In genomic region chr4:171599628-171600027, GRCh38 we compare ENCODE assay signal across 35 cellular contexts.
"Had no signal": no experiment of that assay in that cellular context is flagged by ENCODE, and none has a peak within 500 bp of the region (broad histone marks: within the 10 kb centered on the region; RNA-seq: fewer than 3 reads in every experiment).

No MANE protein-coding gene starts in this region.

- H3K4me1 Mint-ChIP-seq: activated naive CD4-positive, alpha-beta T cell treated with anti-CD3 and anti-CD28 coated beads, Interleukin-2, amount 10 ng/mL, durations not matched to agents 7 days and 5 days; activated naive CD4-positive, alpha-beta T cell treated with anti-CD3 and anti-CD28 coated beads, Interleukin-2, amount 50 U/mL, for 24 hours; activated naive CD8-positive, alpha-beta T cell treated with anti-CD3 and anti-CD28 coated beads for 36 hours; activated naive CD8-positive, alpha-beta T cell treated with anti-CD3 and anti-CD28 coated beads, Interleukin-2, amount 10 ng/mL, durations not matched to agents 7 days and 5 days; activated naive CD8-positive, alpha-beta T cell treated with anti-CD3 and anti-CD28 coated beads, Interleukin-2, amount 50 U/mL, for 24 hours; activated T-helper 17 cell treated with anti-CD3 and anti-CD28 coated beads, Interleukin-2, amount 50 U/mL, for 72 hours; central memory CD8-positive, alpha-beta T cell had no signal

- ATAC-seq: activated naive CD8-positive, alpha-beta T cell treated with anti-CD3 and anti-CD28 coated beads, Interleukin-2, amount 50 U/mL, for 24 hours; activated T-cell treated with anti-CD3 and anti-CD28 coated beads, Interleukin-2, amount 50 U/mL, for 72 hours; activated T-helper 17 cell treated with anti-CD3 and anti-CD28 coated beads, Interleukin-2, amount 50 U/mL, for 72 hours; body of pancreas had no signal

- H3K9me3 Mint-ChIP-seq: activated naive CD4-positive, alpha-beta T cell treated with anti-CD3 and anti-CD28 coated beads, Interleukin-2, amount 50 U/mL, for 24 hours; activated naive CD8-positive, alpha-beta T cell treated with anti-CD3 and anti-CD28 coated beads for 36 hours had no signal

- H3K4me3 Mint-ChIP-seq: activated naive CD4-positive, alpha-beta T cell treated with anti-CD3 and anti-CD28 coated beads for 36 hours; activated naive CD4-positive, alpha-beta T cell treated with anti-CD3 and anti-CD28 coated beads, Interleukin-2, amount 10 ng/mL, durations not matched to agents 7 days and 5 days; activated naive CD4-positive, alpha-beta T cell treated with anti-CD3 and anti-CD28 coated beads, Interleukin-2, amount 50 U/mL, for 24 hours; activated naive CD8-positive, alpha-beta T cell; activated naive CD8-positive, alpha-beta T cell treated with anti-CD3 and anti-CD28 coated beads for 36 hours; activated naive CD8-positive, alpha-beta T cell treated with anti-CD3 and anti-CD28 coated beads, Interleukin-2, amount 10 ng/mL, durations not matched to agents 7 days and 5 days; activated naive CD8-positive, alpha-beta T cell treated with anti-CD3 and anti-CD28 coated beads, Interleukin-2, amount 50 U/mL, for 24 hours; activated T-cell treated with anti-CD3 and anti-CD28 coated beads, Interleukin-2, amount 50 U/mL, for 24 hours; activated T-cell treated with anti-CD3 and anti-CD28 coated beads, Interleukin-2, amount 50 U/mL, for 4 hours; activated T-cell treated with anti-CD3 and anti-CD28 coated beads, Interleukin-2, amount 50 U/mL, for 72 hours; activated T-helper 1 cell treated with anti-CD3 and anti-CD28 coated beads, Interleukin-12 subunit alpha, Interleukin-12 subunit beta, Interleukin-2, Interleukin-4 antibody, amounts not matched to agents 30 ng/mL and 10 ng/mL and 1 ng/mL, durations not matched to agents 14 hours and 24 hours and 36 hours; activated T-helper 17 cell treated with anti-CD3 and anti-CD28 coated beads, Interleukin-2, amount 50 U/mL, for 72 hours; brain; central memory CD8-positive, alpha-beta T cell had no signal

- DNase-seq: activated effector memory CD4-positive, alpha-beta T cell treated with anti-CD3 and anti-CD28 coated beads, Interleukin-2, amount 50 U/mL, for 16 hours; activated effector memory CD4-positive, alpha-beta T cell treated with Interleukin-2 at 50 U/mL for 16 hours; activated gamma-delta T cell; activated gamma-delta T cell treated with Interleukin-2 at 50 U/mL for 16 hours; activated naive CD4-positive, alpha-beta T cell; activated naive CD4-positive, alpha-beta T cell treated with anti-CD3 and anti-CD28 coated beads for 36 hours; activated naive CD4-positive, alpha-beta T cell treated with anti-CD3 and anti-CD28 coated beads, Interleukin-2, amount 10 ng/mL, durations not matched to agents 7 days and 5 days; activated naive CD4-positive, alpha-beta T cell treated with anti-CD3 and anti-CD28 coated beads, Interleukin-2, amount 50 U/mL, for 16 hours; activated naive CD4-positive, alpha-beta T cell treated with Interleukin-2 at 50 U/mL for 16 hours; activated naive CD8-positive, alpha-beta T cell treated with anti-CD3 and anti-CD28 coated beads for 36 hours; activated naive CD8-positive, alpha-beta T cell treated with anti-CD3 and anti-CD28 coated beads, Interleukin-2, amount 10 ng/mL, durations not matched to agents 7 days and 5 days; activated naive CD8-positive, alpha-beta T cell treated with anti-CD3 and anti-CD28 coated beads, Interleukin-2, amount 50 U/mL, for 24 hours; activated T-cell treated with anti-CD3 and anti-CD28 coated beads, Interleukin-2, amount 50 U/mL, for 1 hour; activated T-cell treated with anti-CD3 and anti-CD28 coated beads, Interleukin-2, amount 50 U/mL, for 24 hours; activated T-cell treated with anti-CD3 and anti-CD28 coated beads, Interleukin-2, amount 50 U/mL, for 4 hours; activated T-cell treated with anti-CD3 and anti-CD28 coated beads, Interleukin-2, amount 50 U/mL, for 48 hours; activated T-cell treated with anti-CD3 and anti-CD28 coated beads, Interleukin-2, amount 50 U/mL, for 72 hours; adrenal gland; amniotic stem cell; amygdala; anterior cingulate cortex; aorta; body of pancreas; brain microvascular endothelial cell; caudate nucleus; central memory CD4-positive, alpha-beta T cell; cerebellar nuclear complex had no signal

- H3K27ac Mint-ChIP-seq: activated naive CD4-positive, alpha-beta T cell treated with anti-CD3 and anti-CD28 coated beads for 36 hours; activated naive CD4-positive, alpha-beta T cell treated with anti-CD3 and anti-CD28 coated beads, Interleukin-2, amount 10 ng/mL, durations not matched to agents 7 days and 5 days; activated naive CD4-positive, alpha-beta T cell treated with anti-CD3 and anti-CD28 coated beads, Interleukin-2, amount 50 U/mL, for 24 hours; activated naive CD4-positive, alpha-beta T cell treated with anti-CD3 and anti-CD28 coated beads, Interleukin-2, amount 50 U/mL, for 72 hours; activated naive CD8-positive, alpha-beta T cell; activated naive CD8-positive, alpha-beta T cell treated with anti-CD3 and anti-CD28 coated beads for 36 hours; activated naive CD8-positive, alpha-beta T cell treated with anti-CD3 and anti-CD28 coated beads, Interleukin-2, amount 10 ng/mL, durations not matched to agents 7 days and 5 days; activated naive CD8-positive, alpha-beta T cell treated with anti-CD3 and anti-CD28 coated beads, Interleukin-2, amount 50 U/mL, for 24 hours; activated T-cell treated with anti-CD3 and anti-CD28 coated beads, Interleukin-2, amount 50 U/mL, for 24 hours; activated T-cell treated with anti-CD3 and anti-CD28 coated beads, Interleukin-2, amount 50 U/mL, for 72 hours; activated T-helper 1 cell treated with anti-CD3 and anti-CD28 coated beads, Interleukin-12 subunit alpha, Interleukin-12 subunit beta, Interleukin-2, Interleukin-4 antibody, amounts not matched to agents 30 ng/mL and 10 ng/mL and 1 ng/mL, durations not matched to agents 14 hours and 24 hours and 36 hours; activated T-helper 17 cell treated with anti-CD3 and anti-CD28 coated beads, Interleukin-2, amount 50 U/mL, for 72 hours; activated T-helper 2 cell treated with anti-CD3 and anti-CD28 coated beads, Interferon-gamma antibody, Interleukin-2, Interleukin-4, amounts not matched to agents 10 μg/mL and 5 μg/mL and 100 μg/mL, durations not matched to agents 14 hours and 24 hours and 36 hours; brain had no signal

- H3K27me3 Mint-ChIP-seq: activated naive CD4-positive, alpha-beta T cell treated with anti-CD3 and anti-CD28 coated beads, Interleukin-2, amount 10 ng/mL, durations not matched to agents 7 days and 5 days; activated naive CD4-positive, alpha-beta T cell treated with anti-CD3 and anti-CD28 coated beads, Interleukin-2, amount 50 U/mL, for 24 hours; activated naive CD8-positive, alpha-beta T cell; activated naive CD8-positive, alpha-beta T cell treated with anti-CD3 and anti-CD28 coated beads for 36 hours; activated naive CD8-positive, alpha-beta T cell treated with anti-CD3 and anti-CD28 coated beads, Interleukin-2, amount 10 ng/mL, durations not matched to agents 7 days and 5 days; activated naive CD8-positive, alpha-beta T cell treated with anti-CD3 and anti-CD28 coated beads, Interleukin-2, amount 50 U/mL, for 24 hours; activated T-cell treated with anti-CD3 and anti-CD28 coated beads, Interleukin-2, amount 50 U/mL, for 24 hours; activated T-helper 17 cell treated with anti-CD3 and anti-CD28 coated beads, Interleukin-2, amount 50 U/mL, for 72 hours; central memory CD8-positive, alpha-beta T cell had no signal

- H3K36me3 Mint-ChIP-seq: activated naive CD4-positive, alpha-beta T cell treated with anti-CD3 and anti-CD28 coated beads, Interleukin-2, amount 10 ng/mL, durations not matched to agents 7 days and 5 days; activated naive CD4-positive, alpha-beta T cell treated with anti-CD3 and anti-CD28 coated beads, Interleukin-2, amount 50 U/mL, for 24 hours; activated naive CD4-positive, alpha-beta T cell treated with anti-CD3 and anti-CD28 coated beads, Interleukin-2, amount 50 U/mL, for 72 hours; activated naive CD8-positive, alpha-beta T cell; activated naive CD8-positive, alpha-beta T cell treated with anti-CD3 and anti-CD28 coated beads for 36 hours; activated naive CD8-positive, alpha-beta T cell treated with anti-CD3 and anti-CD28 coated beads, Interleukin-2, amount 10 ng/mL, durations not matched to agents 7 days and 5 days; brain had no signal
